8 cellular contexts compared by ENCODE assay signal in genomic region chr3:115146032-115146417, GRCh38. TPM values are rescaled to one million over a fixed set of nuclear protein-coding genes. Genes with fewer than 3 reads are reported as not detected.
A peak's percentile ranks its signal among the peaks of the same experiment; 100 is the strongest.
DNase-seq lines count a peak whose midpoint lies in the region; ATAC-seq and TF ChIP-seq lines count a peak whose summit lies in the region.

No MANE protein-coding gene starts in this region.

- no peaks in the 10 kb centered on the region for H3K9me3 ChIP-seq in BLaER1

- CTCF ChIA-PET in HEK293T (lab: Yijun Ruan, JAX) = interaction anchor here (1.1 kb wide), 1 partner anchor 638 kb away, joined by 3 read pairs; no protein-coding TSS in a partner anchor

- no peaks in the 10 kb centered on the region for H3K27me3 ChIP-seq in BLaER1

- POLR2A ChIA-PET in HEK293T (lab: Yijun Ruan, JAX) = interaction anchor here (0.7 to 4.0 kb wide), 14 partner anchors 10 to 988 kb away, joined by 3 to 33 read pairs (median 4); no protein-coding TSS in a partner anchor

- H3K27ac ChIP-seq in BLaER1 = peak overlapping the region; percentile 86

- DNase-seq in HEK293T (ENCODE audit: extremely low spot score) (peak; percentile 28), NCI-H69 (lab: John Stamatoyannopoulos, UW) (peak; percentile 77), epidermal melanocyte (ENCODE audit: insufficient read length, low spot score) (peak; percentile 31), mucosa of gallbladder (ENCODE audit: low spot score) (peak; percentile 36), stromal cell of bone marrow (ENCODE audit: low read depth) (peak; percentile 79)
- DNase-seq in activated CD8-positive, alpha-beta memory T cell treated with anti-CD3 and anti-CD28 coated beads, Interleukin-2, amount 50 U/mL, for 24 hours (ENCODE audit: extremely low read depth) = peak; percentile 28

- peaks cover 24% of the 10 kb centered on the region for H3K4me1 ChIP-seq in BLaER1

- peaks cover 17% of the 10 kb centered on the region; the same call in 1 of the 2 replicates for H4K20me1 ChIP-seq in BLaER1

- H3K4me3 ChIP-seq in BLaER1 = peak overlapping the region; percentile 87

- no peak for ATAC-seq in HG02852 (IDR thresholded peaks at IDR 0.05; ENCODE audit: unreplicated experiment)

- peak overlapping the region; percentile 91 for H3K4me2 ChIP-seq in BLaER1

- H3K9ac ChIP-seq in BLaER1 = peak overlapping the region; percentile 91

- no peaks in the 10 kb centered on the region for H3K36me3 ChIP-seq in BLaER1

TF ChIP-seq in HEK293T, 16 proteins besides CTCF, POLR2A, EP300 and RAD21:
- TF ChIP-seq FOXK2 (IDR thresholded peaks at IDR 0.05) (no peak), FOXM1 (IDR thresholded peaks at IDR 0.05; ENCODE audit: borderline replicate concordance) (no peak), PKNOX1 (IDR thresholded peaks at IDR 0.05) (peak; percentile 23; the same call in 1 of the 2 replicates), SUZ12 (IDR thresholded peaks at IDR 0.05) (no peak), CTBP1 (IDR thresholded peaks at IDR 0.05; ENCODE audit: borderline replicate concordance) (no peak), TARDBP (IDR thresholded peaks at IDR 0.05) (no peak)

RNA-seq across cellular contexts. Expression of gene ZBTB20, which starts 1.1 kb away (rescaled TPM):
- total RNA-seq in mucosa of gallbladder = 75.9 TPM

Comparison
In these comparisons a context has a peak if more than half of its experiments do, and no peak if none do; other contexts are left out.
1. DNase-seq: peak in every context shown above with its lines; median percentile 79 in stromal cell of bone marrow; 77 in NCI-H69; 36 in mucosa of gallbladder; 31 in epidermal melanocyte; 28 in HEK293T; 28 in activated CD8-positive, alpha-beta memory T cell treated with anti-CD3 and anti-CD28 coated beads, Interleukin-2, amount 50 U/mL, for 24 hours.